ENCODE assay signal across 27 cellular contexts in the genomic region with DNA sequence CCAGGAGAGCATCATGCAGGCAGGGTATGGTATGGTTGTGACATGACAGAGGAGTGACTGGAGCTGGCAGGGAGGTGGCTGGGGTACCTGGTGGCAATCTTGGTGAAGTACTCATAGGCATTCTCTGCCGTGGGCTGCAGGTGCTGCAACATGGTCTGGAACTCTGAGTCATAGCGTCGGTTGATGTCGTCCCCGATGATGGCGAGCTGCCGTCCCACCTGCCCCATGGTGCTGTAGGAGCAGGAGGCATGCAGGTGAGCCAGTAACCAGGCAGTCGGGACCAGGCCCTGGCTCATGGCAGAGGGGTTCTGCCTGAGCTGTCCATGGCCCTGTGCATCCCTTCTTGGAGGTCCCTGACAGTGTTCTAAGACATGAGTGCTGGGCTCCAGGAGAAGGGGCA. TPM values are rescaled to one million over a fixed set of nuclear protein-coding genes. Genes with fewer than 3 reads are reported as not detected.
DNase-seq lines count a peak whose midpoint lies in the region; ATAC-seq, FAIRE-seq and TF ChIP-seq lines count a peak whose summit lies in the region.
"Had no signal": no experiment of that assay in that cellular context is flagged by ENCODE, and none has a peak within 500 bp of the region (broad histone marks: within the 10 kb centered on the region; RNA-seq: fewer than 3 reads in every experiment).

No MANE protein-coding gene starts in this region.

- H3K27ac Mint-ChIP-seq in activated naive CD8-positive, alpha-beta T cell, result peak overlapping the region; percentile 50
- no peak overlapping the region for H3K27ac Mint-ChIP-seq in activated naive CD8-positive, alpha-beta T cell treated with anti-CD3 and anti-CD28 coated beads for 36 hours
- H3K27ac Mint-ChIP-seq in IgD-negative memory B cell, result peak overlapping the region; percentile 39 to 77 (median 56)
- peak overlapping the region; percentile 74 for H3K27ac Mint-ChIP-seq in stimulated activated effector memory CD8-positive, alpha-beta T cell treated with anti-CD3 and anti-CD28 coated beads, Interleukin-12 subunit alpha, Interleukin-12 subunit beta, amount 100 ng/mL, for 72 hours
- H3K27ac Mint-ChIP-seq: brain, WTC11 had no signal

- CTCF ChIA-PET in GM12878 (lab: Yijun Ruan, JAX), result interaction anchor here (1.2 to 2.1 kb wide), 2 partner anchors 11 to 133 kb away, joined by 3 to 10 read pairs; no protein-coding TSS in a partner anchor

- H2AFZ ChIP-seq in GM12878 (ENCODE audit: control insufficient read depth, low read depth, low read length), result no peak overlapping the region

- SMC1A ChIA-PET in GM12878 (lab: Charles Lee; ENCODE audit: uncharacterized antibody, unreplicated experiment), result interaction anchor here (0.8 to 1.2 kb wide), 2 partner anchors 46 to 121 kb away, joined by 3 read pairs; a partner anchor contains a TSS

- peaks cover 35% of the 10 kb centered on the region for H3K79me2 ChIP-seq in GM12878 (ENCODE audit: control insufficient read depth, insufficient read depth, low read length)

- peaks cover 2% of the 10 kb centered on the region for H3K36me3 Mint-ChIP-seq in activated naive CD8-positive, alpha-beta T cell
- peaks cover 21% of the 10 kb centered on the region for H3K36me3 Mint-ChIP-seq in activated naive CD8-positive, alpha-beta T cell treated with anti-CD3 and anti-CD28 coated beads for 36 hours
- peaks cover 4% of the 10 kb centered on the region for H3K36me3 Mint-ChIP-seq in IgD-negative memory B cell
- H3K36me3 Mint-ChIP-seq in stimulated activated effector memory CD8-positive, alpha-beta T cell treated with anti-CD3 and anti-CD28 coated beads, Interleukin-12 subunit alpha, Interleukin-12 subunit beta, amount 100 ng/mL, for 72 hours, result peaks cover 82% of the 10 kb centered on the region

- FAIRE-seq in GM12878 (lab: Jason Lieb, UNC), result no peak

- no peak for ATAC-seq in GM12878
- no peak for ATAC-seq in stimulated activated effector memory CD8-positive, alpha-beta T cell treated with anti-CD3 and anti-CD28 coated beads, Interleukin-12 subunit alpha, Interleukin-12 subunit beta, amount 100 ng/mL, for 72 hours
- no peak for ATAC-seq in HG02678 (IDR thresholded peaks at IDR 0.05; ENCODE audit: unreplicated experiment)
- ATAC-seq in GM21360 (IDR thresholded peaks at IDR 0.05; ENCODE audit: unreplicated experiment), result no peak
- ATAC-seq: left colon, right cardiac atrium, WTC11 had no signal

- no peak for TF ChIP-seq EP300 in GM12878 (IDR thresholded peaks at IDR 0.05; ENCODE audit: borderline replicate concordance in 1 of 2, control insufficient read depth in 1 of 2, low read depth in 2 of 2, low read length in 2 of 2)

- peaks cover 25% of the 10 kb centered on the region for H3K4me1 ChIP-seq in GM12878 (ENCODE audit: control insufficient read depth, insufficient read depth, low read length)
- H3K4me1 ChIP-seq: BE2C had no signal

- H3K4me3 ChIP-seq in GM12878, result no peak overlapping the region
- H3K4me3 ChIP-seq: Peyer's patch, transverse colon had no signal

- H3K27me3 ChIP-seq in GM12878 (replicated peaks in 1 of 2; ENCODE audit: control insufficient read depth in 2 of 2, insufficient read depth in 2 of 2, low read length in 1 of 2), result no peaks in the 10 kb centered on the region
- H3K27me3 ChIP-seq: BE2C, Peyer's patch, transverse colon had no signal

- no peak overlapping the region for H3K4me3 Mint-ChIP-seq in activated naive CD8-positive, alpha-beta T cell
- H3K4me3 Mint-ChIP-seq in activated naive CD8-positive, alpha-beta T cell treated with anti-CD3 and anti-CD28 coated beads for 36 hours, result no peak overlapping the region
- H3K4me3 Mint-ChIP-seq in IgD-negative memory B cell, result peak overlapping the region in 3 of 4 donors; percentile 14 to 71 (median 28)
- no peak overlapping the region for H3K4me3 Mint-ChIP-seq in stimulated activated effector memory CD8-positive, alpha-beta T cell treated with anti-CD3 and anti-CD28 coated beads, Interleukin-12 subunit alpha, Interleukin-12 subunit beta, amount 100 ng/mL, for 72 hours
- H3K4me3 Mint-ChIP-seq: dendritic cell treated with granulocyte-macrophage colony-stimulating factor and Interleukin-4, amounts not matched to agents 40 ng/mL and 50 ng/mL, for 4 days; WTC11 had no signal

- no peak overlapping the region for H3K4me2 ChIP-seq in GM12878 (ENCODE audit: control insufficient read depth, insufficient read depth)

- no peak for TF ChIP-seq RAD21 in GM12878 (IDR thresholded peaks at IDR 0.05; ENCODE audit: insufficient read depth, low read depth, low read length)

- no peaks in the 10 kb centered on the region; the same call in 1 of the 2 replicates for H4K20me1 ChIP-seq in GM12878 (ENCODE audit: control insufficient read depth, insufficient read depth)

- no peak for DNase-seq in activated naive CD8-positive, alpha-beta T cell treated with anti-CD3 and anti-CD28 coated beads for 36 hours
- DNase-seq in GM12878 (ENCODE audit: low read depth, low spot score), result no peak
- DNase-seq in stimulated activated effector memory CD8-positive, alpha-beta T cell treated with anti-CD3 and anti-CD28 coated beads, Interleukin-12 subunit alpha, Interleukin-12 subunit beta, amount 100 ng/mL, for 72 hours (ENCODE audit: low spot score in 2 of 2), result no peak
- DNase-seq in COR-L47 (lab: John Stamatoyannopoulos, UW), result no peak
- DNase-seq: activated CD4-positive, alpha-beta T cell treated with anti-CD3 and anti-CD28 coated beads, Interleukin-2, amount 50 U/mL, for 4 hours; activated effector memory CD4-positive, alpha-beta T cell treated with anti-CD3 and anti-CD28 coated beads, Interleukin-2, amount 50 U/mL, for 16 hours; BE2C; Caco-2; glutamatergic neuron; left colon; mammary epithelial cell; MV-4-11; NCI-H146; NCI-H2107; NCI-H345; NCI-H748 treated with DMSO at 0.1 percent for 48 hours; Peyer's patch; right cardiac atrium; stimulated activated CD4-positive, alpha-beta T cell treated with anti-CD3 and anti-CD28 coated beads, Interleukin-2, amount 100 ng/mL, for 24 hours; transverse colon had no signal

- TF ChIP-seq POLR2A in GM12878 (IDR thresholded peaks at IDR 0.05; ENCODE audit: low read depth, low read length), result 0 out of 2 replicates have a peak, but pooled peaks have one; percentile 15

- H3K27ac ChIP-seq in GM12878 (ENCODE audit: control insufficient read depth, insufficient read depth), result no peak overlapping the region
- H3K27ac ChIP-seq: Peyer's patch, transverse colon had no signal

- RAD21 ChIA-PET in GM12878 (lab: Charles Lee; ENCODE audit: unreplicated experiment), result interaction anchor here (1.2 kb wide), 1 partner anchor 121 kb away, joined by 4 read pairs; a partner anchor contains a TSS

- no TSS peak for BruUV-seq in GM12878 (replicated peaks; lab: Mats Ljungman, UMichigan)

- no peak for TF ChIP-seq CTCF in GM12878 (IDR thresholded peaks at IDR 0.05 in 2 of 3, conservative IDR thresholded peaks at IDR 0.05 in 1 of 3; ENCODE audit: control insufficient read depth in 2 of 3, extremely low read depth in 1 of 3, insufficient read depth in 1 of 3, low read depth in 3 of 3, low read length in 3 of 3)

- intact Hi-C loops in GM12878 (cut with micrococcal nuclease; ENCODE audit: unreplicated experiment), result loop anchor here (10.0 kb wide), 1 partner anchor 370 kb away; a partner anchor contains a TSS

- in situ Hi-C loops in GM12878 (cut with MboI), result no loop called here

- POLR2A ChIA-PET in GM12878 (lab: Charles Lee), result no interaction called here

- no peaks in the 10 kb centered on the region for H3K27me3 Mint-ChIP-seq in activated naive CD8-positive, alpha-beta T cell
- H3K27me3 Mint-ChIP-seq in activated naive CD8-positive, alpha-beta T cell treated with anti-CD3 and anti-CD28 coated beads for 36 hours, result no peaks in the 10 kb centered on the region
- H3K27me3 Mint-ChIP-seq in IgD-negative memory B cell, result no peaks in the 10 kb centered on the region
- H3K27me3 Mint-ChIP-seq: dendritic cell treated with granulocyte-macrophage colony-stimulating factor and Interleukin-4, amounts not matched to agents 40 ng/mL and 50 ng/mL, for 4 days had no signal

- peaks cover 36% of the 10 kb centered on the region for H3K4me1 Mint-ChIP-seq in activated naive CD8-positive, alpha-beta T cell (ENCODE audit: low read depth)
- H3K4me1 Mint-ChIP-seq in activated naive CD8-positive, alpha-beta T cell treated with anti-CD3 and anti-CD28 coated beads for 36 hours, result peaks cover 40% of the 10 kb centered on the region
- H3K4me1 Mint-ChIP-seq in IgD-negative memory B cell, result peaks cover 18 to 31% (median 23%) of the 10 kb centered on the region in 3 donors
- H3K4me1 Mint-ChIP-seq in stimulated activated effector memory CD8-positive, alpha-beta T cell treated with anti-CD3 and anti-CD28 coated beads, Interleukin-12 subunit alpha, Interleukin-12 subunit beta, amount 100 ng/mL, for 72 hours, result peaks cover 53% of the 10 kb centered on the region

- peaks cover 22 to 29% of the 10 kb centered on the region in 2 experiments for H3K36me3 ChIP-seq in GM12878 (ENCODE audit: control insufficient read depth in 2 of 2, insufficient read depth in 2 of 2, low read length in 1 of 2)

- H3K9me3 ChIP-seq in GM12878 (replicated peaks; ENCODE audit: control insufficient read depth, insufficient read depth, low read length), result no peaks in the 10 kb centered on the region; the same call in 2 of the 3 replicates
- H3K9me3 ChIP-seq: BE2C, Caco-2, Peyer's patch, transverse colon had no signal

- H3K9me3 Mint-ChIP-seq in activated naive CD8-positive, alpha-beta T cell (ENCODE audit: low read depth), result no peaks in the 10 kb centered on the region
- no peaks in the 10 kb centered on the region for H3K9me3 Mint-ChIP-seq in activated naive CD8-positive, alpha-beta T cell treated with anti-CD3 and anti-CD28 coated beads for 36 hours
- no peaks in the 10 kb centered on the region for H3K9me3 Mint-ChIP-seq in IgD-negative memory B cell
- no peaks in the 10 kb centered on the region for H3K9me3 Mint-ChIP-seq in stimulated activated effector memory CD8-positive, alpha-beta T cell treated with anti-CD3 and anti-CD28 coated beads, Interleukin-12 subunit alpha, Interleukin-12 subunit beta, amount 100 ng/mL, for 72 hours
- H3K9me3 Mint-ChIP-seq: brain; dendritic cell treated with granulocyte-macrophage colony-stimulating factor and Interleukin-4, amounts not matched to agents 40 ng/mL and 50 ng/mL, for 4 days; WTC11 had no signal

- WGBS in GM12878 (ENCODE audit: insufficient coverage, insufficient replicate concordance, low lambda C conversion rate, missing lambda C conversion rate), result 94% methylated on average over 8 of the region's 8 CpGs

- H3K9ac ChIP-seq in GM12878 (ENCODE audit: control insufficient read depth, insufficient read depth, low read length), result no peak overlapping the region

RNA-seq across cellular contexts. Expression of a gene that starts 4.9 kb away (rescaled TPM):
- total RNA-seq in activated naive CD8-positive, alpha-beta T cell treated with anti-CD3 and anti-CD28 coated beads for 36 hours, result 10 to 100 TPM; 32.0 to 34.3 TPM
- polyA plus RNA-seq in IgD-negative memory B cell, result 40.6 TPM
- 12.7 and 16.3 TPM in 2 replicates for total RNA-seq in GM12878 (2013; cell fraction: nucleolus; rRNA removed)
- total RNA-seq in GM12878 (2014; rRNA removed), result 9.3 and 9.4 TPM in 2 replicates
- 23.9 and 26.6 TPM in 2 replicates for total RNA-seq in GM12878 (2014; rRNA removed; fragmentation: Illumina TruSeq; extraction: Trizol)
- total RNA-seq in GM12878 (2021), result 36.7 and 37.6 TPM in 2 replicates
- polyA plus RNA-seq in GM12878 (2011; ENCODE audit: low read depth), result 13.2 TPM
- 18.1 and 31.0 TPM in 2 replicates for polyA plus RNA-seq in GM12878 (2011; rRNA removed)
- polyA plus RNA-seq in GM12878 (2011; cell fraction: cytosol; rRNA removed), result 45.3 and 55.6 TPM in 2 replicates
- 32.2 and 33.3 TPM in 2 replicates for polyA plus RNA-seq in GM12878 (2011; cell fraction: nucleus; rRNA removed)
- polyA plus RNA-seq in GM12878 (2012), result 25.8 and 26.9 TPM in 2 replicates
- 14.4 and 28.2 TPM in 2 replicates for polyA plus RNA-seq in GM12878 (2014; fragmentation: Illumina TruSeq; extraction: Trizol)
- 10 to 100 TPM in 1 of 2 experiments, 1 to 10 TPM in 1; 6.3 to 13.0 TPM for polyA plus RNA-seq in GM12878 (2014; fragmentation: Nextera tagmentation; extraction: Ambion mirVana)
- 38.1 and 44.5 TPM in 2 replicates for polyA plus RNA-seq in GM12878 (2014; rRNA removed)
- 10 to 100 TPM; 65.7 to 65.8 TPM for polyA plus RNA-seq in GM12878 (2016; fragmentation: Nextera tagmentation; extraction: Ambion mirVana)
- polyA minus RNA-seq in GM12878 (2011; rRNA and poly(A)+ RNA removed), result 26.0 and 47.5 TPM in 2 replicates
- 18.6 and 19.3 TPM in 2 replicates for polyA minus RNA-seq in GM12878 (2011; cell fraction: cytosol; rRNA and poly(A)+ RNA removed)
- polyA minus RNA-seq in GM12878 (2011; cell fraction: nucleus; rRNA and poly(A)+ RNA removed), result 8.0 and 12.3 TPM in 2 replicates

RNA-seq across cellular contexts. Expression of a gene that starts 45.9 kb away (rescaled TPM):
- 10 to 100 TPM; 35.5 to 36.6 TPM for total RNA-seq in activated naive CD8-positive, alpha-beta T cell treated with anti-CD3 and anti-CD28 coated beads for 36 hours
- 6.7 TPM for polyA plus RNA-seq in IgD-negative memory B cell
- total RNA-seq in GM12878 (2013; cell fraction: nucleolus; rRNA removed), result 77.4 and 90.2 TPM in 2 replicates
- total RNA-seq in GM12878 (2014; rRNA removed), result 12.7 and 15.4 TPM in 2 replicates
- 7.6 and 8.3 TPM in 2 replicates for total RNA-seq in GM12878 (2014; rRNA removed; fragmentation: Illumina TruSeq; extraction: Trizol)
- total RNA-seq in GM12878 (2021), result 30.3 and 34.0 TPM in 2 replicates
- polyA plus RNA-seq in GM12878 (2011; ENCODE audit: low read depth), result 7.4 TPM
- 7.2 and 15.6 TPM in 2 replicates for polyA plus RNA-seq in GM12878 (2011; rRNA removed)
- 16.7 and 18.8 TPM in 2 replicates for polyA plus RNA-seq in GM12878 (2011; cell fraction: cytosol; rRNA removed)
- polyA plus RNA-seq in GM12878 (2011; cell fraction: nucleus; rRNA removed), result 202 and 205 TPM in 2 replicates
- polyA plus RNA-seq in GM12878 (2012), result 13.1 and 19.2 TPM in 2 replicates
- 6.7 and 14.6 TPM in 2 replicates for polyA plus RNA-seq in GM12878 (2014; fragmentation: Illumina TruSeq; extraction: Trizol)
- polyA plus RNA-seq in GM12878 (2014; fragmentation: Nextera tagmentation; extraction: Ambion mirVana), result under 1 TPM; 0.32 to 0.44 TPM
- polyA plus RNA-seq in GM12878 (2014; rRNA removed), result 23.0 and 27.0 TPM in 2 replicates
- polyA plus RNA-seq in GM12878 (2016; fragmentation: Nextera tagmentation; extraction: Ambion mirVana), result 1 to 10 TPM; 8.9 to 9.1 TPM
- 27.9 and 34.0 TPM in 2 replicates for polyA minus RNA-seq in GM12878 (2011; rRNA and poly(A)+ RNA removed)
- 12.8 and 14.2 TPM in 2 replicates for polyA minus RNA-seq in GM12878 (2011; cell fraction: cytosol; rRNA and poly(A)+ RNA removed)
- polyA minus RNA-seq in GM12878 (2011; cell fraction: nucleus; rRNA and poly(A)+ RNA removed), result 43.2 and 61.9 TPM in 2 replicates

Comparison
In these comparisons a context has a peak if more than half of its experiments do, and no peak if none do; other contexts are left out.
1. H3K4me3 Mint-ChIP-seq: peak in IgD-negative memory B cell (3 of 4); none in activated naive CD8-positive, alpha-beta T cell (single experiment), activated naive CD8-positive, alpha-beta T cell treated with anti-CD3 and anti-CD28 coated beads for 36 hours (single experiment) and stimulated activated effector memory CD8-positive, alpha-beta T cell treated with anti-CD3 and anti-CD28 coated beads, Interleukin-12 subunit alpha, Interleukin-12 subunit beta, amount 100 ng/mL, for 72 hours (single experiment).